In genomic region chr16:50553182-50553710, GRCh38 we compare ENCODE assay signal across 14 cellular contexts. TPM values are rescaled to one million over a fixed set of nuclear protein-coding genes. Genes with fewer than 3 reads are reported as not detected.
DNase-seq lines count a peak whose midpoint lies in the region; ATAC-seq and TF ChIP-seq lines count a peak whose summit lies in the region.
"Had no signal": no experiment of that assay in that cellular context is flagged by ENCODE, and none has a peak within 500 bp of the region (broad histone marks: within the 10 kb centered on the region; RNA-seq: fewer than 3 reads in every experiment).

No MANE protein-coding gene starts in this region.

- no peaks in the 10 kb centered on the region for H3K27me3 Mint-ChIP-seq in mesothelial cell of epicardium (ENCODE audit: low read depth)

- ATAC-seq in HG02938 (IDR thresholded peaks at IDR 0.05; ENCODE audit: unreplicated experiment), result no peak
- ATAC-seq: CD8-positive, alpha-beta T cell had no signal

- TF ChIP-seq CTCF in esophagus squamous epithelium (IDR thresholded peaks at IDR 0.05) (no peak), mesothelial cell of epicardium (IDR thresholded peaks at IDR 0.05; ENCODE audit: unreplicated experiment) (no peak)

- H3K9me3 Mint-ChIP-seq in mesothelial cell of epicardium, result peaks cover 8% of the 10 kb centered on the region
- H3K9me3 Mint-ChIP-seq: HFFc6 had no signal

- no peak for TF ChIP-seq POLR2A in esophagus squamous epithelium (IDR thresholded peaks at IDR 0.05)

- H3K4me1 ChIP-seq in esophagus squamous epithelium (peaks cover 11 to 39% (median 14%) of the 10 kb centered on the region in 3 donors), stomach smooth muscle (ENCODE audit: control insufficient read depth, insufficient read depth, low read length) (peaks cover 33% of the 10 kb centered on the region)
- H3K4me1 ChIP-seq: BE2C had no signal

- no peaks in the 10 kb centered on the region for H3K9me3 ChIP-seq in esophagus squamous epithelium
- no peaks in the 10 kb centered on the region for H3K9me3 ChIP-seq in stomach smooth muscle (ENCODE audit: control insufficient read depth in 2 of 2, low read length in 2 of 2)
- H3K9me3 ChIP-seq: BE2C had no signal

- no peak overlapping the region for H3K4me3 ChIP-seq in esophagus squamous epithelium
- no peak overlapping the region for H3K4me3 ChIP-seq in stomach smooth muscle (ENCODE audit: low read length in 2 of 2)

- peaks cover 24% of the 10 kb centered on the region for H3K4me1 Mint-ChIP-seq in mesothelial cell of epicardium

- WGBS in esophagus squamous epithelium, 2 donors, result 60 to 69% methylated on average over 5 to 7 of the region's 7 CpGs

- H3K27ac ChIP-seq in esophagus squamous epithelium, result peak overlapping the region in 3 of 4 donors; percentile 63 to 89 (median 64)
- peak overlapping the region; percentile 18 for H3K27ac ChIP-seq in stomach smooth muscle (ENCODE audit: low read length)
- H3K27ac ChIP-seq: C4-2B, HL-60 had no signal

- H3K36me3 Mint-ChIP-seq in mesothelial cell of epicardium, result peaks cover 37% of the 10 kb centered on the region

- no peak overlapping the region for H3K4me3 Mint-ChIP-seq in mesothelial cell of epicardium
- H3K4me3 Mint-ChIP-seq: CD8-positive, alpha-beta T cell; HFFc6 had no signal

- intact Hi-C loops in esophagus squamous epithelium (cut with DNase I), result no loop called here

- DNase-seq in NCI-H524 treated with DMSO at 0.1 percent for 48 hours (lab: John Stamatoyannopoulos, UW), result peak; percentile 19
- no peak for DNase-seq in esophagus squamous epithelium (lab: John Stamatoyannopoulos, UW)
- DNase-seq in mesothelial cell of epicardium (ENCODE audit: low spot score in 2 of 2, unreplicated experiment in 2 of 2), result no peak
- no peak for DNase-seq in effector CD8-positive, alpha-beta T cell (lab: John Stamatoyannopoulos, UW)
- no peak for DNase-seq in mesenteric fat pad (ENCODE audit: low spot score)
- DNase-seq: BE2C; CD8-positive, alpha-beta T cell; COR-L47; HCEC 1CT; HFFc6 had no signal

- peak overlapping the region; percentile 39 for H3K27ac Mint-ChIP-seq in mesothelial cell of epicardium
- H3K27ac Mint-ChIP-seq: CD8-positive, alpha-beta T cell; HFFc6 had no signal

- H3K36me3 ChIP-seq in esophagus squamous epithelium (no peaks in the 10 kb centered on the region), stomach smooth muscle (ENCODE audit: control insufficient read depth in 2 of 2, insufficient read depth in 2 of 2, low read length in 2 of 2) (peaks cover 4 to 7% of the 10 kb centered on the region in 2 donors)
- H3K36me3 ChIP-seq: BE2C had no signal

- no peak overlapping the region for H3K9ac ChIP-seq in stomach smooth muscle (ENCODE audit: low read length in 2 of 2)

- peaks cover 0 to 17% (median 0%) of the 10 kb centered on the region in 4 donors for H3K27me3 ChIP-seq in esophagus squamous epithelium
- no peaks in the 10 kb centered on the region for H3K27me3 ChIP-seq in stomach smooth muscle (ENCODE audit: control insufficient read depth in 1 of 2, insufficient read depth in 2 of 2, low read length in 2 of 2)

RNA-seq across cellular contexts. Expression of gene NKD1, which starts 5.0 kb away (rescaled TPM):
- 10 to 100 TPM in 1 of 4 donors, 1 to 10 TPM in 3; 1.1 to 10.5 (median 3.1) TPM for total RNA-seq in esophagus squamous epithelium
- 60.1 to 63.0 TPM (median 61.5 TPM) in 3 replicates for total RNA-seq in mesothelial cell of epicardium
- 2.4 TPM for total RNA-seq in mesenteric fat pad
- total RNA-seq: HFFc6 had no signal
